ENCODE assay signal across 8 cellular contexts in the genomic region with DNA sequence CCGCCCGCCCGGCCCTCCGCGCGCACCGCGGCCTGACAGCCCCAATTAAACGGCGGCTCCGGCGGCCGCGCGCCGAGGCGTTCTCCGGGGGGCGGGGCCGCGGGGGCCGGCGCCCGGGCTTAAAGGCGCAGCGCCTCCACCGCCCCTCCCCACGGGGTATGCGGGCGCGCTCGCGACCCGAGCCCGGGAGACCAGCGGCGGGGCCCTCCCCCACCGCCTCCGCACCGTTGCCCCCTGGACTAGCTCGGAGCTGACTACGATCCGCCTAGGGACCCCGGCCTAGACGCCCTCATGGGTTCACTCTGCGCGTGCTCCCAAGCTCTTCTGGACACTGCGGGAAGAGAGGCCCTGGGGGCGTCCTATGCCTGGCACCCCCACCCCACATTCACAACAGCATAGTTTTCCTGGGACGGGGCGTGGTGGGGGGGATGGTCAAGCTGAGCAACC. TPM values are rescaled to one million over a fixed set of nuclear protein-coding genes. Genes with fewer than 3 reads are reported as not detected.
A peak's percentile ranks its signal among the peaks of the same experiment; 100 is the strongest.
DNase-seq lines count a peak whose midpoint lies in the region; ATAC-seq and TF ChIP-seq lines count a peak whose summit lies in the region.

A gene with protein sequence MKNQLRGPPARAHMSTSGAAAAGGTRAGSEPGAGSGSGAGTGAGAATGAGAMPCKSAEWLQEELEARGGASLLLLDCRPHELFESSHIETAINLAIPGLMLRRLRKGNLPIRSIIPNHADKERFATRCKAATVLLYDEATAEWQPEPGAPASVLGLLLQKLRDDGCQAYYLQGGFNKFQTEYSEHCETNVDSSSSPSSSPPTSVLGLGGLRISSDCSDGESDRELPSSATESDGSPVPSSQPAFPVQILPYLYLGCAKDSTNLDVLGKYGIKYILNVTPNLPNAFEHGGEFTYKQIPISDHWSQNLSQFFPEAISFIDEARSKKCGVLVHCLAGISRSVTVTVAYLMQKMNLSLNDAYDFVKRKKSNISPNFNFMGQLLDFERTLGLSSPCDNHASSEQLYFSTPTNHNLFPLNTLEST (minus strand): TSS at position 51 of the 447 bp plus-strand sequence. CDS start 205 bp downstream, outside the sequence.

- POLR2A ChIA-PET in PC-9 (lab: Charles Lee; ENCODE audit: unreplicated experiment): interaction anchor here (0.5 kb wide), 1 partner anchor 194 kb away, joined by 20 read pairs; no protein-coding TSS in a partner anchor

- H3K27me3 ChIP-seq in PC-9 (ENCODE audit: insufficient read depth, low read depth): no peaks in the 10 kb centered on the region

- TF ChIP-seq CTCF in PC-9 (conservative IDR thresholded peaks at IDR 0.05) (no peak), fibroblast of mammary gland (conservative IDR thresholded peaks at IDR 0.05; ENCODE audit: control insufficient read depth, insufficient read depth, low read depth, low read length) (no peak)

- H3F3A ChIP-seq in PC-9 (ENCODE audit: insufficient read depth, low read depth): no peaks in the 10 kb centered on the region

- CTCF ChIA-PET in PC-9 (lab: Charles Lee): interaction anchor here (1.0 to 1.6 kb wide), 3 partner anchors 15 to 115 kb away, joined by 3 to 6 read pairs (median 3); a partner anchor contains a TSS

- H3K9me3 ChIP-seq in PC-9 (ENCODE audit: insufficient read depth, low read depth): no peaks in the 10 kb centered on the region

- DNase-seq in A172 (ENCODE audit: low spot score) (peak; percentile 22), PC-9 (peak in 1 of 2 experiments; percentile 66), fibroblast of mammary gland (ENCODE audit: low read depth) (peak; percentile 39)
- peak; percentile 73 for DNase-seq in activated T-helper 1 cell treated with anti-CD3 and anti-CD28 coated beads, Interleukin-12 subunit alpha, Interleukin-12 subunit beta, Interleukin-2, Interleukin-4 antibody, amounts not matched to agents 30 ng/mL and 10 ng/mL and 1 ng/mL, durations not matched to agents 14 hours and 24 hours and 36 hours (ENCODE audit: low spot score)
- peak; percentile 82 for DNase-seq in natural killer cell treated with Interleukin-12 subunit alpha and Interleukin-12 subunit beta and Interleukin-15 and Interleukin-18, amount 100 ng/mL, for 72 hours (ENCODE audit: low spot score)

- H3K4me1 ChIP-seq in PC-9 (replicated peaks; ENCODE audit: insufficient read depth): peaks cover 6% of the 10 kb centered on the region; the same call in 1 of the 2 replicates

- H3K9me2 ChIP-seq in PC-9 (ENCODE audit: insufficient read depth): no peaks in the 10 kb centered on the region

- H3K27ac Mint-ChIP-seq in activated T-helper 1 cell treated with anti-CD3 and anti-CD28 coated beads, Interleukin-12 subunit alpha, Interleukin-12 subunit beta, Interleukin-2, Interleukin-4 antibody, amounts not matched to agents 30 ng/mL and 10 ng/mL and 1 ng/mL, durations not matched to agents 14 hours and 24 hours and 36 hours: peak within 1 kb of the TSS; percentile 94
- H3K27ac Mint-ChIP-seq in natural killer cell treated with Interleukin-12 subunit alpha and Interleukin-12 subunit beta and Interleukin-15 and Interleukin-18, amount 100 ng/mL, for 72 hours: peak within 1 kb of the TSS; percentile 95 to 99
- H3K27ac Mint-ChIP-seq in stimulated activated naive CD8-positive, alpha-beta T cell treated with anti-CD3 and anti-CD28 coated beads, Interleukin-15, Interleukin-2, amounts not matched to agents 100 ng/mL and 50 ng/mL, for 24 hours: peak within 1 kb of the TSS; percentile 95

- intact Hi-C loops in PC-9 (cut with micrococcal nuclease; ENCODE audit: unreplicated experiment): loop anchor here (2.0 kb wide), 2 partner anchors 58 to 114 kb away; a partner anchor contains a TSS
- intact Hi-C loops in activated T-helper 1 cell treated with anti-CD3 and anti-CD28 coated beads, Interleukin-12 subunit alpha, Interleukin-12 subunit beta, Interleukin-2, Interleukin-4 antibody, amounts not matched to agents 30 ng/mL and 10 ng/mL and 1 ng/mL, durations not matched to agents 14 hours and 24 hours and 36 hours (cut with micrococcal nuclease): loop anchor here (2.0 to 10.0 kb wide), 8 partner anchors 82 to 1702 kb away; a partner anchor contains a TSS

- H3K4me1 Mint-ChIP-seq in activated T-helper 1 cell treated with anti-CD3 and anti-CD28 coated beads, Interleukin-12 subunit alpha, Interleukin-12 subunit beta, Interleukin-2, Interleukin-4 antibody, amounts not matched to agents 30 ng/mL and 10 ng/mL and 1 ng/mL, durations not matched to agents 14 hours and 24 hours and 36 hours (ENCODE audit: low read depth): peaks cover 38% of the 10 kb centered on the region
- H3K4me1 Mint-ChIP-seq in natural killer cell treated with Interleukin-12 subunit alpha and Interleukin-12 subunit beta and Interleukin-15 and Interleukin-18, amount 100 ng/mL, for 72 hours (ENCODE audit: low read depth in 2 of 2): peaks cover 29 to 34% of the 10 kb centered on the region in 2 donors
- H3K4me1 Mint-ChIP-seq in stimulated activated naive CD8-positive, alpha-beta T cell treated with anti-CD3 and anti-CD28 coated beads, Interleukin-15, Interleukin-2, amounts not matched to agents 100 ng/mL and 50 ng/mL, for 24 hours (ENCODE audit: low read depth): peaks cover 41% of the 10 kb centered on the region

- no peaks in the 10 kb centered on the region for H3K9me3 Mint-ChIP-seq in activated T-helper 1 cell treated with anti-CD3 and anti-CD28 coated beads, Interleukin-12 subunit alpha, Interleukin-12 subunit beta, Interleukin-2, Interleukin-4 antibody, amounts not matched to agents 30 ng/mL and 10 ng/mL and 1 ng/mL, durations not matched to agents 14 hours and 24 hours and 36 hours
- no peaks in the 10 kb centered on the region for H3K9me3 Mint-ChIP-seq in natural killer cell treated with Interleukin-12 subunit alpha and Interleukin-12 subunit beta and Interleukin-15 and Interleukin-18, amount 100 ng/mL, for 72 hours
- no peaks in the 10 kb centered on the region for H3K9me3 Mint-ChIP-seq in stimulated activated naive CD8-positive, alpha-beta T cell treated with anti-CD3 and anti-CD28 coated beads, Interleukin-15, Interleukin-2, amounts not matched to agents 100 ng/mL and 50 ng/mL, for 24 hours

- ATAC-seq in GM18873 (IDR thresholded peaks at IDR 0.05; ENCODE audit: low FRiP score, unreplicated experiment) (peak; percentile 1), HG03354 (IDR thresholded peaks at IDR 0.05; ENCODE audit: poor library complexity, severe bottlenecking, unreplicated experiment) (peak; percentile 42)
- ATAC-seq in natural killer cell treated with Interleukin-12 subunit alpha and Interleukin-12 subunit beta and Interleukin-15 and Interleukin-18, amount 100 ng/mL, for 72 hours: peak; percentile 63 to 68

- H4K20me1 ChIP-seq in PC-9 (ENCODE audit: insufficient read depth): no peaks in the 10 kb centered on the region

- H3K36me3 ChIP-seq in PC-9 (ENCODE audit: low read depth): no peaks in the 10 kb centered on the region

- peak within 1 kb of the TSS; percentile 96 for H3K4me2 ChIP-seq in PC-9

- peak within 1 kb of the TSS; percentile 72 for H3K4me3 ChIP-seq in PC-9
- H3K4me3 ChIP-seq in fibroblast of mammary gland (ENCODE audit: control insufficient read depth, low read depth, low read length): peak within 1 kb of the TSS; percentile 86

- H3K36me3 Mint-ChIP-seq in activated T-helper 1 cell treated with anti-CD3 and anti-CD28 coated beads, Interleukin-12 subunit alpha, Interleukin-12 subunit beta, Interleukin-2, Interleukin-4 antibody, amounts not matched to agents 30 ng/mL and 10 ng/mL and 1 ng/mL, durations not matched to agents 14 hours and 24 hours and 36 hours (ENCODE audit: low read depth): peaks cover 25% of the 10 kb centered on the region
- no peaks in the 10 kb centered on the region for H3K36me3 Mint-ChIP-seq in natural killer cell treated with Interleukin-12 subunit alpha and Interleukin-12 subunit beta and Interleukin-15 and Interleukin-18, amount 100 ng/mL, for 72 hours
- peaks cover 10% of the 10 kb centered on the region for H3K36me3 Mint-ChIP-seq in stimulated activated naive CD8-positive, alpha-beta T cell treated with anti-CD3 and anti-CD28 coated beads, Interleukin-15, Interleukin-2, amounts not matched to agents 100 ng/mL and 50 ng/mL, for 24 hours (ENCODE audit: low read depth)

- H3K4me3 Mint-ChIP-seq in activated T-helper 1 cell treated with anti-CD3 and anti-CD28 coated beads, Interleukin-12 subunit alpha, Interleukin-12 subunit beta, Interleukin-2, Interleukin-4 antibody, amounts not matched to agents 30 ng/mL and 10 ng/mL and 1 ng/mL, durations not matched to agents 14 hours and 24 hours and 36 hours: peak within 1 kb of the TSS; percentile 91
- H3K4me3 Mint-ChIP-seq in natural killer cell treated with Interleukin-12 subunit alpha and Interleukin-12 subunit beta and Interleukin-15 and Interleukin-18, amount 100 ng/mL, for 72 hours: peak within 1 kb of the TSS; percentile 93
- peak within 1 kb of the TSS; percentile 89 for H3K4me3 Mint-ChIP-seq in stimulated activated naive CD8-positive, alpha-beta T cell treated with anti-CD3 and anti-CD28 coated beads, Interleukin-15, Interleukin-2, amounts not matched to agents 100 ng/mL and 50 ng/mL, for 24 hours

- no TSS peak for BruUV-seq in PC-9 (replicated peaks; lab: Mats Ljungman, UMichigan)

- H3K27ac ChIP-seq in PC-9: no peak within 1 kb of the TSS

- peaks cover 2% of the 10 kb centered on the region for H3K27me3 Mint-ChIP-seq in activated T-helper 1 cell treated with anti-CD3 and anti-CD28 coated beads, Interleukin-12 subunit alpha, Interleukin-12 subunit beta, Interleukin-2, Interleukin-4 antibody, amounts not matched to agents 30 ng/mL and 10 ng/mL and 1 ng/mL, durations not matched to agents 14 hours and 24 hours and 36 hours (ENCODE audit: insufficient read depth)
- H3K27me3 Mint-ChIP-seq in natural killer cell treated with Interleukin-12 subunit alpha and Interleukin-12 subunit beta and Interleukin-15 and Interleukin-18, amount 100 ng/mL, for 72 hours: no peaks in the 10 kb centered on the region
- H3K27me3 Mint-ChIP-seq in stimulated activated naive CD8-positive, alpha-beta T cell treated with anti-CD3 and anti-CD28 coated beads, Interleukin-15, Interleukin-2, amounts not matched to agents 100 ng/mL and 50 ng/mL, for 24 hours: no peaks in the 10 kb centered on the region

- peak within 1 kb of the TSS; percentile 87 for H2AFZ ChIP-seq in PC-9

- H3K79me2 ChIP-seq in PC-9 (ENCODE audit: low read depth): peaks cover 13% of the 10 kb centered on the region

RNA-seq across cellular contexts. Expression of the gene that starts here (rescaled TPM):
- 14.1 and 16.3 TPM in 2 replicates for total RNA-seq in A172 (2014; rRNA removed; shearing (Covaris generic))
- 9.4 and 9.5 TPM in 2 replicates for total RNA-seq in PC-9 (2021)
- 35.4 and 37.4 TPM in 2 replicates for total RNA-seq in activated T-helper 1 cell treated with anti-CD3 and anti-CD28 coated beads, Interleukin-12 subunit alpha, Interleukin-12 subunit beta, Interleukin-2, Interleukin-4 antibody, amounts not matched to agents 30 ng/mL and 10 ng/mL and 1 ng/mL, durations not matched to agents 14 hours and 24 hours and 36 hours
- 10 to 100 TPM; 19.4 to 31.0 TPM for total RNA-seq in natural killer cell treated with Interleukin-12 subunit alpha and Interleukin-12 subunit beta and Interleukin-15 and Interleukin-18, amount 100 ng/mL, for 72 hours

Comparison
In these comparisons a context has a peak if more than half of its experiments do, and no peak if none do; other contexts are left out.
1. ATAC-seq: peak in every context shown above with its lines; median percentile 66 in natural killer cell treated with Interleukin-12 subunit alpha and Interleukin-12 subunit beta and Interleukin-15 and Interleukin-18, amount 100 ng/mL, for 72 hours; 42 in HG03354; 1 in GM18873.